ENCODE assay signal across 7 cellular contexts in the genomic region with DNA sequence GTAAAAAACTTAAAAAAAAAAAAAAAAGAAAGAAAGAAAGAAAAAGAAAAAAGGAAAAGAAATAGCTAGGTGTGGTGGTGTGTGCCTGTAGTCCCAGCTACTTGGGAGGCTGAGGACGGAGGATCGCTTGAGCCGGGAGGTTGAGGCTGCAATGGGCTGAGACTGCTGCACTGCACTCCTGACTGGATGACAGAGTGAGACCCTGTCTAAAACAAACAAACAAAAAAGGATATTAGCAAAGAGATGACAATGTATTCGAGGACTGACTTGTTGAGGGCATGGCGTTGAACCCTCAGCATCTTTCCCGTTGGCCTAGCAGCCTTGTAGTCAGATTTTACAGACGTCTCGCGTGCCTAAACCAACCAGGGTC. TPM values are rescaled to one million over a fixed set of nuclear protein-coding genes. Genes with fewer than 3 reads are reported as not detected.
DNase-seq lines count a peak whose midpoint lies in the region; TF ChIP-seq lines count a peak whose summit lies in the region.

No MANE protein-coding gene starts in this region.

- H3K4me1 Mint-ChIP-seq in IgD-negative memory B cell = peaks cover 14 to 22% (median 18%) of the 10 kb centered on the region in 3 donors

- H3K27ac ChIP-seq in adrenal gland (peak overlapping the region in 4 of 5 donors; percentile 71 to 94 (median 84)), substantia nigra (ENCODE audit: low read depth, low read length, poor library complexity, severe bottlenecking) (peak overlapping the region; percentile 64)

- DNase-seq in adrenal gland = no peak
- no peak for DNase-seq in kidney epithelial cell (ENCODE audit: low read depth)
- peak in 1 of 49 donors; percentile 20 for DNase-seq in substantia nigra (lab: John Stamatoyannopoulos, UW)
- no peak for DNase-seq in stimulated activated CD4-positive, alpha-beta T cell treated with anti-CD3 and anti-CD28 coated beads, Interleukin-4, amount 100 ng/mL, for 4 hours
- DNase-seq in DMS79 (lab: John Stamatoyannopoulos, UW) = no peak
- no peak for DNase-seq in effector CD8-positive, alpha-beta T cell (lab: John Stamatoyannopoulos, UW)

- H3K27me3 ChIP-seq in adrenal gland (no peaks in the 10 kb centered on the region), kidney epithelial cell (ENCODE audit: control insufficient read depth, insufficient read depth, low read length) (no peaks in the 10 kb centered on the region)

- H3K4me3 ChIP-seq in adrenal gland (peak overlapping the region in 3 of 4 donors; percentile 70 to 99 (median 81)), kidney epithelial cell (ENCODE audit: low read depth, low read length) (peak overlapping the region; percentile 74)

- TF ChIP-seq POLR2A in adrenal gland (IDR thresholded peaks at IDR 0.05) = no peak

- intact Hi-C loops in adrenal gland (cut with DNase I) = no loop called here

- WGBS in adrenal gland, 4 donors = 38 to 61% (median 53%) methylated on average over 9 of the region's 9 CpGs

- H3K36me3 ChIP-seq in adrenal gland (replicated peaks in 1 of 2) = no peaks in the 10 kb centered on the region
- no peaks in the 10 kb centered on the region for H3K36me3 ChIP-seq in kidney epithelial cell (ENCODE audit: control insufficient read depth, insufficient read depth, low read length)

- peak overlapping the region; percentile 67 to 94 (median 91) for H3K27ac Mint-ChIP-seq in IgD-negative memory B cell

- H3K27me3 Mint-ChIP-seq in IgD-negative memory B cell = no peaks in the 10 kb centered on the region

- no peaks in the 10 kb centered on the region for H3K36me3 Mint-ChIP-seq in IgD-negative memory B cell

- H3K9me3 ChIP-seq in adrenal gland (replicated peaks in 1 of 3) = no peaks in the 10 kb centered on the region

- TF ChIP-seq CTCF in adrenal gland (IDR thresholded peaks at IDR 0.05) = no peak
- TF ChIP-seq CTCF in kidney epithelial cell (IDR thresholded peaks at IDR 0.05; ENCODE audit: insufficient read depth, low read length, poor library complexity, severe bottlenecking) = no peak

- no peaks in the 10 kb centered on the region for H3K9me3 Mint-ChIP-seq in IgD-negative memory B cell

- peaks cover 0 to 19% of the 10 kb centered on the region in 2 donors for H3K4me1 ChIP-seq in adrenal gland (replicated peaks in 1 of 2)

- peak overlapping the region; percentile 84 to 99 (median 94) for H3K4me3 Mint-ChIP-seq in IgD-negative memory B cell

RNA-seq across cellular contexts. Expression of a gene that starts 0.6 kb away (rescaled TPM):
- polyA plus RNA-seq in IgD-negative memory B cell (55.6 TPM), adrenal gland (10 to 100 TPM; 39.6 to 59.5 (median 45.4) TPM)
- total RNA-seq in adrenal gland (10 to 100 TPM; 16.8 to 47.1 (median 29.5) TPM), kidney epithelial cell (22.7 and 31.0 TPM in 2 replicates)
